In genomic region chr1:111449703-111450017, GRCh38 we compare ENCODE assay signal across 1 cellular context.
TF ChIP-seq lines count a peak whose summit lies in the region.

No MANE protein-coding gene starts in this region.

TF ChIP-seq in endothelial cell of umbilical vein, 7 proteins besides CTCF, POLR2A, EP300 and RAD21:
- TF ChIP-seq POLR2AphosphoS5 (IDR thresholded peaks at IDR 0.05; ENCODE audit: insufficient read depth, low read depth, low read length): no peak
- TF ChIP-seq FOS (IDR thresholded peaks at IDR 0.05; ENCODE audit: borderline replicate concordance, insufficient read depth, low read length): no peak
- TF ChIP-seq MAX (IDR thresholded peaks at IDR 0.05; ENCODE audit: insufficient read depth, insufficient read length): no peak
- no peak for TF ChIP-seq EZH2 (IDR thresholded peaks at IDR 0.05; ENCODE audit: borderline replicate concordance, low read depth, low read length, severe bottlenecking)
- TF ChIP-seq JUN (IDR thresholded peaks at IDR 0.05; ENCODE audit: borderline replicate concordance, insufficient read depth, insufficient read length, low read depth): no peak
- TF ChIP-seq GATA2 (IDR thresholded peaks at IDR 0.05; ENCODE audit: insufficient read depth, insufficient read length, low read depth, low read length): no peak
- no peak for TF ChIP-seq MYC (IDR thresholded peaks at IDR 0.05; ENCODE audit: low read depth, low read length)
